In genomic region chr19:3041756-3042517, GRCh38 we compare ENCODE assay signal across 14 cellular contexts. TPM values are rescaled to one million over a fixed set of nuclear protein-coding genes. Genes with fewer than 3 reads are reported as not detected.
DNase-seq lines count a peak whose midpoint lies in the region; ATAC-seq and TF ChIP-seq lines count a peak whose summit lies in the region.
"Had no signal": no experiment of that assay in that cellular context is flagged by ENCODE, and none has a peak within 500 bp of the region (broad histone marks: within the 10 kb centered on the region; RNA-seq: fewer than 3 reads in every experiment).

No MANE protein-coding gene starts in this region.

- no peaks in the 10 kb centered on the region for H3K27me3 Mint-ChIP-seq in activated naive CD8-positive, alpha-beta T cell treated with anti-CD3 and anti-CD28 coated beads, Interleukin-2, amount 10 ng/mL, durations not matched to agents 7 days and 5 days
- peaks cover 0 to 13% (median 0%) of the 10 kb centered on the region in 5 donors for H3K27me3 Mint-ChIP-seq in naive thymus-derived CD4-positive, alpha-beta T cell

- peaks cover 7% of the 10 kb centered on the region for H3K4me1 Mint-ChIP-seq in activated naive CD8-positive, alpha-beta T cell treated with anti-CD3 and anti-CD28 coated beads, Interleukin-2, amount 10 ng/mL, durations not matched to agents 7 days and 5 days
- H3K4me1 Mint-ChIP-seq in naive thymus-derived CD4-positive, alpha-beta T cell, result peaks cover 6 to 40% (median 23%) of the 10 kb centered on the region in 7 donors

- intact Hi-C loops in heart left ventricle (cut with DNase I) (loop anchor here in 1 of 10 donors (5.0 kb wide), 1 partner anchor 70 kb away; no protein-coding TSS in a partner anchor), uterus (cut with DNase I; ENCODE audit: low total_unique reads) (no loop called here)
- intact Hi-C loops in naive thymus-derived CD4-positive, alpha-beta T cell (cut with micrococcal nuclease), result no loop called here

- peaks cover 0 to 14% of the 10 kb centered on the region in 2 donors for H3K4me1 ChIP-seq in right atrium auricular region
- H3K4me1 ChIP-seq in heart left ventricle, result peaks cover 0 to 15% (median under 1%) of the 10 kb centered on the region in 12 donors
- no peaks in the 10 kb centered on the region for H3K4me1 ChIP-seq in naive thymus-derived CD4-positive, alpha-beta T cell (ENCODE audit: control insufficient read depth in 2 of 2, insufficient read depth in 2 of 2, low read length in 2 of 2)
- H3K4me1 ChIP-seq in uterus, result peaks cover 0 to 6% of the 10 kb centered on the region in 2 donors

- DNase-seq in right atrium auricular region (ENCODE audit: low spot score) (no peak), heart left ventricle (no peak), uterus (peak; percentile 50 to 62), AML-193 (lab: John Stamatoyannopoulos, UW) (no peak), NCI-H446 (lab: John Stamatoyannopoulos, UW) (no peak)
- no peak for DNase-seq in activated naive CD8-positive, alpha-beta T cell treated with anti-CD3 and anti-CD28 coated beads, Interleukin-2, amount 10 ng/mL, durations not matched to agents 7 days and 5 days
- no peak for DNase-seq in naive thymus-derived CD4-positive, alpha-beta T cell
- DNase-seq: activated CD4-positive, alpha-beta T cell treated with anti-CD3 and anti-CD28 coated beads for 1 hour; caudate nucleus; DMS79 treated with DMSO at 0.1 percent for 48 hours; GOT3; NCI-H1092 treated with DMSO at 0.1 percent for 48 hours; SK-N-SH had no signal

- H3K9me3 ChIP-seq in right atrium auricular region (no peaks in the 10 kb centered on the region), heart left ventricle (no peaks in the 10 kb centered on the region), uterus (no peaks in the 10 kb centered on the region)
- H3K9me3 ChIP-seq in naive thymus-derived CD4-positive, alpha-beta T cell (ENCODE audit: control insufficient read depth in 2 of 3, low read length in 3 of 3), result no peaks in the 10 kb centered on the region
- H3K9me3 ChIP-seq: SK-N-SH had no signal

- H3K36me3 ChIP-seq in right atrium auricular region, result no peaks in the 10 kb centered on the region
- H3K36me3 ChIP-seq in heart left ventricle, result no peaks in the 10 kb centered on the region
- H3K36me3 ChIP-seq in naive thymus-derived CD4-positive, alpha-beta T cell (ENCODE audit: control insufficient read depth in 2 of 3, insufficient read depth in 3 of 3, low read length in 3 of 3), result no peaks in the 10 kb centered on the region
- no peaks in the 10 kb centered on the region for H3K36me3 ChIP-seq in uterus

- H3K27ac ChIP-seq in right atrium auricular region (peak overlapping the region; percentile 35 to 45), heart left ventricle (peak overlapping the region in 2 of 12 donors; percentile 29 to 67), uterus (peak overlapping the region; percentile 74 to 80)
- peak overlapping the region; percentile 58 for H3K27ac ChIP-seq in naive thymus-derived CD4-positive, alpha-beta T cell (ENCODE audit: low read depth, low read length)

- no peaks in the 10 kb centered on the region for H3K9me3 Mint-ChIP-seq in activated naive CD8-positive, alpha-beta T cell treated with anti-CD3 and anti-CD28 coated beads, Interleukin-2, amount 10 ng/mL, durations not matched to agents 7 days and 5 days
- peaks cover 0 to 2% (median 0%) of the 10 kb centered on the region in 11 donors for H3K9me3 Mint-ChIP-seq in naive thymus-derived CD4-positive, alpha-beta T cell

- ATAC-seq in heart left ventricle, result no peak
- ATAC-seq in activated naive CD8-positive, alpha-beta T cell treated with anti-CD3 and anti-CD28 coated beads, Interleukin-2, amount 10 ng/mL, durations not matched to agents 7 days and 5 days (ENCODE audit: low read depth), result no peak
- ATAC-seq in naive thymus-derived CD4-positive, alpha-beta T cell, result no peak
- ATAC-seq in activated CD4-positive, CD25-positive, alpha-beta regulatory T cell treated with anti-CD3 and anti-CD28 coated beads, Interleukin-2, amount 50 U/mL, for 24 hours, result no peak

- H3K4me3 ChIP-seq in right atrium auricular region (peak overlapping the region; percentile 21 to 26), heart left ventricle (peak overlapping the region in 4 of 12 donors; percentile 12 to 20 (median 18)), uterus (peak overlapping the region in 1 of 2 donors; percentile 20)
- H3K4me3 ChIP-seq in naive thymus-derived CD4-positive, alpha-beta T cell (ENCODE audit: low read length), result no peak overlapping the region

- WGBS in heart left ventricle, 4 donors, result 23 to 32% (median 29%) methylated on average over 9 to 38 of the region's 39 CpGs

- TF ChIP-seq CTCF in right atrium auricular region (IDR thresholded peaks at IDR 0.05), result no peak
- TF ChIP-seq CTCF in heart left ventricle (IDR thresholded peaks at IDR 0.05), result no peak
- no peak for TF ChIP-seq CTCF in uterus (IDR thresholded peaks at IDR 0.05)

- no peaks in the 10 kb centered on the region for H3K36me3 Mint-ChIP-seq in activated naive CD8-positive, alpha-beta T cell treated with anti-CD3 and anti-CD28 coated beads, Interleukin-2, amount 10 ng/mL, durations not matched to agents 7 days and 5 days
- no peaks in the 10 kb centered on the region for H3K36me3 Mint-ChIP-seq in naive thymus-derived CD4-positive, alpha-beta T cell

- TF ChIP-seq POLR2A in heart left ventricle (IDR thresholded peaks at IDR 0.05), result no peak
- TF ChIP-seq POLR2A in uterus (IDR thresholded peaks at IDR 0.05), result no peak

- H3K4me3 Mint-ChIP-seq in activated naive CD8-positive, alpha-beta T cell treated with anti-CD3 and anti-CD28 coated beads, Interleukin-2, amount 10 ng/mL, durations not matched to agents 7 days and 5 days, result peak overlapping the region; percentile 32
- peak overlapping the region in 9 of 10 donors; percentile 34 to 84 (median 70) for H3K4me3 Mint-ChIP-seq in naive thymus-derived CD4-positive, alpha-beta T cell

- POLR2A ChIA-PET in activated naive CD8-positive, alpha-beta T cell treated with anti-CD3 and anti-CD28 coated beads, Interleukin-2, amount 10 ng/mL, durations not matched to agents 7 days and 5 days (lab: Charles Lee), result interaction anchor here (1.8 to 2.5 kb wide), 2 partner anchors 11 to 19 kb away, joined by 7 to 15 read pairs; no protein-coding TSS in a partner anchor
- POLR2A ChIA-PET in naive thymus-derived CD4-positive, alpha-beta T cell (lab: Charles Lee), result interaction anchor here (1.3 to 9.9 kb wide), 4 partner anchors 12 to 62 kb away, joined by 3 to 359 read pairs (median 7); partner anchors contain the start of gene TLE5

- H3K27me3 ChIP-seq in right atrium auricular region, result no peaks in the 10 kb centered on the region
- peaks cover 0 to 3% (median 0%) of the 10 kb centered on the region in 9 donors for H3K27me3 ChIP-seq in heart left ventricle
- no peaks in the 10 kb centered on the region for H3K27me3 ChIP-seq in naive thymus-derived CD4-positive, alpha-beta T cell (ENCODE audit: control insufficient read depth in 2 of 2, insufficient read depth in 2 of 2, low read length in 2 of 2)
- H3K27me3 ChIP-seq in uterus, result no peaks in the 10 kb centered on the region

- CTCF ChIA-PET in naive thymus-derived CD4-positive, alpha-beta T cell (lab: Charles Lee), result interaction anchor here (0.8 kb wide), 1 partner anchor 19 kb away, joined by 4 read pairs; no protein-coding TSS in a partner anchor

- H3K27ac Mint-ChIP-seq in activated naive CD8-positive, alpha-beta T cell treated with anti-CD3 and anti-CD28 coated beads, Interleukin-2, amount 10 ng/mL, durations not matched to agents 7 days and 5 days, result peak overlapping the region; percentile 30
- peak overlapping the region in 8 of 9 donors; percentile 34 to 90 (median 78) for H3K27ac Mint-ChIP-seq in naive thymus-derived CD4-positive, alpha-beta T cell

RNA-seq across cellular contexts. Expression of gene TLE2, which starts 12.9 kb away (rescaled TPM):
- 100 to 1,000 TPM in 1 of 2 donors, 10 to 100 TPM in 1; 41.2 to 101 TPM for total RNA-seq in right atrium auricular region
- total RNA-seq in heart left ventricle, result 10 to 100 TPM; 34.6 to 75.1 (median 40.5) TPM
- polyA plus RNA-seq in heart left ventricle, result 10 to 100 TPM; 36.0 to 41.4 TPM
- total RNA-seq in activated naive CD8-positive, alpha-beta T cell treated with anti-CD3 and anti-CD28 coated beads, Interleukin-2, amount 10 ng/mL, durations not matched to agents 7 days and 5 days, result 1 to 10 TPM; 3.9 to 5.0 TPM
- 10 to 100 TPM in 4 of 5 experiments, 1 to 10 TPM in 1; 1.1 to 33.6 (median 19.9) TPM for total RNA-seq in naive thymus-derived CD4-positive, alpha-beta T cell
- 10 to 100 TPM; 10.8 to 13.1 TPM for polyA plus RNA-seq in naive thymus-derived CD4-positive, alpha-beta T cell
- 100 to 1,000 TPM in 1 of 4 donors, 10 to 100 TPM in 3; 24.9 to 102 (median 62.3) TPM for total RNA-seq in uterus

RNA-seq across cellular contexts. Expression of gene TLE5, which starts 20.4 kb away (rescaled TPM):
- total RNA-seq in right atrium auricular region, result 1,000 to 10,000 TPM in 1 of 2 donors, 100 to 1,000 TPM in 1; 869 to 1,050 TPM
- total RNA-seq in heart left ventricle, result 1,000 to 10,000 TPM in 1 of 9 donors, 100 to 1,000 TPM in 8; 593 to 1,121 (median 711) TPM
- polyA plus RNA-seq in heart left ventricle, result 1,000 to 10,000 TPM in 1 of 2 donors, 100 to 1,000 TPM in 1; 686 to 1,459 TPM
- total RNA-seq in activated naive CD8-positive, alpha-beta T cell treated with anti-CD3 and anti-CD28 coated beads, Interleukin-2, amount 10 ng/mL, durations not matched to agents 7 days and 5 days, result 100 to 1,000 TPM; 697 to 718 TPM
- 1,000 to 10,000 TPM in 2 of 5 experiments, 100 to 1,000 TPM in 3; 658 to 1,102 (median 755) TPM for total RNA-seq in naive thymus-derived CD4-positive, alpha-beta T cell
- 100 to 1,000 TPM; 643 to 982 TPM for polyA plus RNA-seq in naive thymus-derived CD4-positive, alpha-beta T cell
- total RNA-seq in uterus, result 100 to 1,000 TPM in 3 of 4 donors, 10 to 100 TPM in 1; 86.1 to 644 (median 429) TPM

RNA-seq across cellular contexts. Expression of gene GNA11, which starts 52.2 kb away (rescaled TPM):
- total RNA-seq in right atrium auricular region, result 10 to 100 TPM; 58.4 to 77.9 TPM
- total RNA-seq in heart left ventricle, result 10 to 100 TPM; 55.3 to 91.8 (median 70.9) TPM
- polyA plus RNA-seq in heart left ventricle, result 10 to 100 TPM; 43.5 to 74.6 TPM
- total RNA-seq in activated naive CD8-positive, alpha-beta T cell treated with anti-CD3 and anti-CD28 coated beads, Interleukin-2, amount 10 ng/mL, durations not matched to agents 7 days and 5 days, result under 1 TPM; 0.44 to 0.71 TPM
- 10 to 100 TPM in 1 of 5 experiments, 1 to 10 TPM in 4; 1.2 to 11.2 (median 7.2) TPM for total RNA-seq in naive thymus-derived CD4-positive, alpha-beta T cell
- polyA plus RNA-seq in naive thymus-derived CD4-positive, alpha-beta T cell, result 1 to 10 TPM in 1 of 2 donors, under 1 TPM in 1; 0.92 to 1.3 TPM
- 10 to 100 TPM in 3 of 4 donors, 1 to 10 TPM in 1; 8.5 to 71.8 (median 27.7) TPM for total RNA-seq in uterus

Comparison
In these comparisons a context has a peak if more than half of its experiments do, and no peak if none do; other contexts are left out.
1. DNase-seq: peak in uterus (2 of 2); none in right atrium auricular region (single experiment), heart left ventricle (0 of 5), activated naive CD8-positive, alpha-beta T cell treated with anti-CD3 and anti-CD28 coated beads, Interleukin-2, amount 10 ng/mL, durations not matched to agents 7 days and 5 days (single experiment), naive thymus-derived CD4-positive, alpha-beta T cell (0 of 9), AML-193 (0 of 2) and NCI-H446 (0 of 2).